In the genomic region with DNA sequence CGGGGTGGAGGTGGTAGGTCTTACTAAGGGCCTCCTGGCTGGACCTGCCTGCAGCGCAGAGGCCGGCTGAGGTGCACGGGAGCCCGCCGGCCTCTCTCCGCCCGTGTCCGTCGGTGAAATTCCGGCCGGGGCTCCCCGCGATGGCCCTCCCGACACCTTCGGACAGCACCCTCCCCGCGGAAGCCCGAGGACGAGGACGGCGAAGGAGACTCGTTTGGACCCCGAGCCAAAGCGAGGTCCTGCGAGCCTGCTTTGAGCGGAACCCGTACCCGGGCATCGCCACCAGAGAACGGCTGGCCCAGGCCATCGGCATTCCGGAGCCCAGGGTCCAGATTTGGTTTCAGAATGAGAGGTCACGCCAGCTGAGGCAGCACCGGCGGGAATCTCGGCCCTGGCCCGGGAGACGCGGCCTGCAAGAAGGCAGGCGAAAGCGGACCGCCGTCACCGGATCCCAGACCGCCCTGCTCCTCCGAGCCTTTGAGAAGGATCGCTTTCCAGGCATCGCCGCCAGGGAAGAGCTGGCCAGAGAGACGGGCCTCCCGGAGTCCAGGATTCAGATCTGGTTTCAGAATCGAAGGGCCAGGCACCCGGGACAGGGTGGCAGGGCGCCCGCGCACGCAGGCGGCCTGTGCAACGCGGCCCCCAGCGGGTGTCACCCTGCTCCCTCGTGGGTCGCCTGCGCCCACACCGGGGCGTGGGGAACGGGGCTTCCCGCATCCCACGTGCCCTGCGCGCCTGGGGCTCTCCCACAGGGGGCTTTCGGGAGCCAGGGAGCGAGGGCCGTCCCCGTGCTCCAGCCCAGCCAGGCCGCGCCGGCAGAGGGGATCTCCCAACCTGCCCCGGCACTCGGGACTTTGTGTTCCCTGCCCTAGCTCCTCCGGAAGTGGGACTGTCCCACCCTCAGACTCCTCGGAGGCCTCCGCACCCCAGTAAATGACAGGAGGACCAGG, we compare ENCODE assay signal across 10 cellular contexts. TPM values are rescaled to one million over a fixed set of nuclear protein-coding genes. Genes with fewer than 3 reads are reported as not detected.
DNase-seq lines count a peak whose midpoint lies in the region; ATAC-seq and TF ChIP-seq lines count a peak whose summit lies in the region.
"Not testable (repeated sequence)": the region's sequence is repeated elsewhere in the genome, so short reads cannot be mapped to it uniquely, and the experiment has no call there.
"Had no signal": no experiment of that assay in that cellular context is flagged by ENCODE, and none has a peak within 500 bp of the region (broad histone marks: within the 10 kb centered on the region; RNA-seq: fewer than 3 reads in every experiment).

No MANE protein-coding gene starts in this region.

- DNase-seq in HK-2 (ENCODE audit: unreplicated experiment), result peak; percentile 31
- peak; percentile 35 to 42 for DNase-seq in activated CD4-positive, alpha-beta T cell treated with anti-CD3 and anti-CD28 coated beads, Interleukin-2, amount 50 U/mL, for 4 hours
- DNase-seq in ascending aorta (ENCODE audit: low spot score in 2 of 2), result peak; percentile 42 to 96
- peak in 1 of 2 donors; percentile 3 for DNase-seq in foreskin keratinocyte
- peak; percentile 57 for DNase-seq in mesenchymal stem cell
- DNase-seq in stimulated activated CD4-positive, alpha-beta T cell treated with anti-CD3 and anti-CD28 coated beads, Interleukin-12 subunit alpha, Interleukin-12 subunit beta, amount 100 ng/mL, for 4 hours, result peak; percentile 26
- DNase-seq in upper lobe of left lung, result peak; percentile 77 to 93

- peak overlapping the region; percentile 22 for H3K9ac ChIP-seq in mesenchymal stem cell (ENCODE audit: low read length)

- peak overlapping the region; percentile 91 for H4K8ac ChIP-seq in mesenchymal stem cell (ENCODE audit: low read length)

- TF ChIP-seq EP300 in upper lobe of left lung (IDR thresholded peaks at IDR 0.05), result not testable (repeated sequence)

- H3K27me3 ChIP-seq in ascending aorta, result not testable (repeated sequence)
- H3K27me3 ChIP-seq in foreskin keratinocyte (peaks cover 46% of the 10 kb centered on the region), mesenchymal stem cell (ENCODE audit: control insufficient read depth in 1 of 2, insufficient read depth in 1 of 2, low read length in 2 of 2) (peaks cover 17 to 22% of the 10 kb centered on the region in 2 experiments), upper lobe of left lung (peaks cover 2 to 36% (median 17%) of the 10 kb centered on the region in 4 donors)

- peak overlapping the region; percentile 84 for H4K91ac ChIP-seq in mesenchymal stem cell (ENCODE audit: low read length)

- WGBS in mesenchymal stem cell, result 45% methylated on average over 84 of the region's 84 CpGs
- 52 to 56% methylated on average over 80 of the region's 84 CpGs for WGBS in upper lobe of left lung, 2 donors

- peak overlapping the region; percentile 16 for H2BK15ac ChIP-seq in mesenchymal stem cell (ENCODE audit: low read depth, poor library complexity, severe bottlenecking)

- H3K27ac ChIP-seq in ascending aorta; foreskin keratinocyte; mesenchymal stem cell (ENCODE audit: low read length, poor library complexity, severe bottlenecking); upper lobe of left lung: not testable (repeated sequence)

- H3K4ac ChIP-seq in mesenchymal stem cell (ENCODE audit: low read depth in 1 of 2, low read length in 2 of 2), result peak overlapping the region in 1 of 2 experiments; percentile 95

- peaks cover 3 to 18% of the 10 kb centered on the region in 2 donors for H3K9me3 ChIP-seq in ascending aorta
- H3K9me3 ChIP-seq in mesenchymal stem cell (ENCODE audit: control insufficient read depth, low read length), result not testable (repeated sequence)
- peaks cover 0 to 12% (median 9%) of the 10 kb centered on the region in 4 donors for H3K9me3 ChIP-seq in upper lobe of left lung

- ATAC-seq in GM19324 (IDR thresholded peaks at IDR 0.05; ENCODE audit: low FRiP score, unreplicated experiment), result peak; percentile 82
- ATAC-seq in foreskin keratinocyte, result peak; percentile 57
- peak; percentile 87 to 96 for ATAC-seq in upper lobe of left lung (ENCODE audit: low FRiP score in 2 of 2)

- H2BK120ac ChIP-seq in mesenchymal stem cell (ENCODE audit: low read depth, low read length), result peak overlapping the region; percentile 58

- H3K36me3 ChIP-seq in ascending aorta; mesenchymal stem cell (ENCODE audit: control insufficient read depth in 1 of 2, insufficient read depth in 2 of 2, low read depth in 1 of 2, low read length in 2 of 2); upper lobe of left lung: not testable (repeated sequence)

- peak overlapping the region; percentile 49 to 81 for H3K18ac ChIP-seq in mesenchymal stem cell (ENCODE audit: low read depth in 1 of 2, low read length in 2 of 2)

- H3K4me3 ChIP-seq in ascending aorta, result peak overlapping the region; percentile 44 to 64
- H3K4me3 ChIP-seq in mesenchymal stem cell (ENCODE audit: insufficient read depth in 1 of 2, low read depth in 1 of 2, low read length in 2 of 2), result peak overlapping the region; percentile 33 to 70
- peak overlapping the region in 3 of 4 donors; percentile 22 to 47 (median 32) for H3K4me3 ChIP-seq in upper lobe of left lung

- H3K14ac ChIP-seq in mesenchymal stem cell (ENCODE audit: low read length in 2 of 2), result not testable (repeated sequence)

- not testable (repeated sequence) for TF ChIP-seq POLR2A in upper lobe of left lung (IDR thresholded peaks at IDR 0.05)

- H2AK5ac ChIP-seq in mesenchymal stem cell (ENCODE audit: low read length, severe bottlenecking), result not testable (repeated sequence)

- peak overlapping the region in 1 of 2 experiments; percentile 5 for H3K23ac ChIP-seq in mesenchymal stem cell (ENCODE audit: low read length in 2 of 2)

- intact Hi-C loops in ascending aorta (cut with DNase I), result not testable (repeated sequence)

- H3K4me1 ChIP-seq in ascending aorta; foreskin keratinocyte; mesenchymal stem cell (ENCODE audit: control insufficient read depth, insufficient read depth, low read depth, low read length): not testable (repeated sequence)
- peaks cover 0 to 37% (median 15%) of the 10 kb centered on the region in 4 donors for H3K4me1 ChIP-seq in upper lobe of left lung

- not testable (repeated sequence) for H2BK5ac ChIP-seq in mesenchymal stem cell (ENCODE audit: low read depth, low read length, poor library complexity, severe bottlenecking)

- not testable (repeated sequence) for H3K79me1 ChIP-seq in mesenchymal stem cell (replicated peaks; ENCODE audit: low read length, poor library complexity, severe bottlenecking)

- TF ChIP-seq CTCF in ascending aorta (IDR thresholded peaks at IDR 0.05); foreskin keratinocyte (conservative IDR thresholded peaks at IDR 0.05): not testable (repeated sequence)
- TF ChIP-seq CTCF in upper lobe of left lung (IDR thresholded peaks at IDR 0.05), result peak in 1 of 6 experiments; percentile 11

- H3K4me2 ChIP-seq in mesenchymal stem cell (ENCODE audit: low read length, poor library complexity, severe bottlenecking), result peak overlapping the region; percentile 36

- not testable (repeated sequence) for H2AFZ ChIP-seq in mesenchymal stem cell (ENCODE audit: low read depth, low read length)

- H2BK12ac ChIP-seq in mesenchymal stem cell (ENCODE audit: low read length in 2 of 2), result not testable (repeated sequence)

RNA-seq across cellular contexts. Expression of a gene that starts 4.9 kb away (rescaled TPM):
- total RNA-seq in ascending aorta (not detected), foreskin keratinocyte (not detected in 2 replicates), upper lobe of left lung (not detected)
- not detected in 2 replicates for polyA plus RNA-seq in foreskin keratinocyte
- 0.04 TPM for polyA plus RNA-seq in mesenchymal stem cell (2013, experiment 1 of 2)
- not detected for polyA plus RNA-seq in mesenchymal stem cell (2013, experiment 2 of 2)
- total RNA-seq: SJCRH30, subcutaneous adipose tissue had no signal
